ENCODE assay signal across 11 cellular contexts in the genomic region with DNA sequence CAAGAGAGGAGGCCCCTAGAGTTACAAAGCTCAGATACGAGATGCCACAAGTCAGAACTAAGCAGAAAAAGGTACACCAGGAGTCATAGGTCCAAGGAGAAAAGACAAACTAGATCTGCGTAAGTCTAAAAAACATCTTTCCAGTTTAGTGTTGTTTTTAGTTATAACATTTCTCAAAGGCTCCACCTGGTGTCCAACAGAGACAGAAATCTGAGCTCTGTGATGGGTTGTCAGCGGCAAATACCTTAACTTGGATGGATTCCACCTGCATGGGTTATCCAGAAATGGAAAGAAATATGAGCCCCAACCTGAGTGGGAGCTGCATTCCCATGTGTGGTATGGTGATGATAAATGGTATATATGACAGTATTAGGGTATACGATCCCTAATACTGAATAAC.
DNase-seq lines count a peak whose midpoint lies in the region; ATAC-seq and TF ChIP-seq lines count a peak whose summit lies in the region.
"Had no signal": no experiment of that assay in that cellular context is flagged by ENCODE, and none has a peak within 500 bp of the region (broad histone marks: within the 10 kb centered on the region; RNA-seq: fewer than 3 reads in every experiment).

No MANE protein-coding gene starts in this region.

- TF ChIP-seq CTCF in OCI-LY3 (IDR thresholded peaks at IDR 0.05; ENCODE audit: low read depth, low read length) (peak; percentile 63), smooth muscle cell (IDR thresholded peaks at IDR 0.05; ENCODE audit: borderline replicate concordance, insufficient read depth, poor library complexity, severe bottlenecking) (peak; percentile 25)
- no peak for TF ChIP-seq CTCF in CD4-positive, alpha-beta T cell (IDR thresholded peaks at IDR 0.05)

- H3K4me3 ChIP-seq in OCI-LY3 (ENCODE audit: low read length), result no peak overlapping the region
- no peak overlapping the region for H3K4me3 ChIP-seq in smooth muscle cell
- H3K4me3 ChIP-seq in CD4-positive, alpha-beta memory T cell (ENCODE audit: low read length in 2 of 2), result no peak overlapping the region
- H3K4me3 ChIP-seq: lung had no signal

- H2AFZ ChIP-seq in OCI-LY3 (ENCODE audit: low read depth, low read length), result no peak overlapping the region; the same call in 1 of the 2 replicates
- H2AFZ ChIP-seq in smooth muscle cell (ENCODE audit: low read depth), result no peak overlapping the region

- H3K36me3 ChIP-seq in OCI-LY3 (replicated peaks; ENCODE audit: low read depth, low read length) (no peaks in the 10 kb centered on the region), smooth muscle cell (ENCODE audit: low read depth) (no peaks in the 10 kb centered on the region)
- no peaks in the 10 kb centered on the region for H3K36me3 ChIP-seq in CD4-positive, alpha-beta memory T cell (ENCODE audit: insufficient read depth, low read length)

- H3K9me3 Mint-ChIP-seq in CD4-positive, alpha-beta T cell, result no peaks in the 10 kb centered on the region
- no peaks in the 10 kb centered on the region for H3K9me3 Mint-ChIP-seq in CD4-positive, alpha-beta memory T cell
- H3K9me3 Mint-ChIP-seq: activated naive CD4-positive, alpha-beta T cell treated with anti-CD3 and anti-CD28 coated beads, Interleukin-2, amount 50 U/mL, for 24 hours had no signal

- H3K27me3 ChIP-seq in OCI-LY3 (ENCODE audit: low read depth, low read length) (no peaks in the 10 kb centered on the region), smooth muscle cell (ENCODE audit: low read depth) (no peaks in the 10 kb centered on the region)
- no peaks in the 10 kb centered on the region for H3K27me3 ChIP-seq in CD4-positive, alpha-beta T cell (ENCODE audit: control insufficient read depth, insufficient read depth, low read length)
- no peaks in the 10 kb centered on the region for H3K27me3 ChIP-seq in CD4-positive, alpha-beta memory T cell (ENCODE audit: insufficient read depth, low read length)

- CTCF ChIA-PET in CD4-positive, alpha-beta T cell (lab: Charles Lee), result interaction anchor here (0.6 to 1.0 kb wide), 2 partner anchors 9 to 659 kb away, joined by 3 read pairs; no protein-coding TSS in a partner anchor
- CTCF ChIA-PET in CD4-positive, alpha-beta memory T cell (lab: Charles Lee; ENCODE audit: partially characterized antibody), result interaction anchor here (1.0 to 3.0 kb wide), 3 partner anchors 8 to 29 kb away, joined by 4 to 15 read pairs (median 5); no protein-coding TSS in a partner anchor

- no peak for ATAC-seq in CD4-positive, alpha-beta T cell (ENCODE audit: poor library complexity)
- ATAC-seq: stimulated activated naive CD8-positive, alpha-beta T cell treated with anti-CD3 and anti-CD28 coated beads, Interleukin-15, Interleukin-2, amounts not matched to agents 100 U/mL and 50 U/mL, for 24 hours had no signal

- H3K4me1 ChIP-seq in OCI-LY3 (ENCODE audit: low read length) (peaks cover 18% of the 10 kb centered on the region), smooth muscle cell (ENCODE audit: low read depth) (no peaks in the 10 kb centered on the region)
- no peaks in the 10 kb centered on the region for H3K4me1 ChIP-seq in CD4-positive, alpha-beta memory T cell (ENCODE audit: insufficient read depth, low read length)

- POLR2A ChIA-PET in CD4-positive, alpha-beta T cell (lab: Charles Lee), result no interaction called here
- POLR2A ChIA-PET in CD4-positive, alpha-beta memory T cell (lab: Charles Lee; ENCODE audit: partially characterized antibody), result no interaction called here

- intact Hi-C loops in CD4-positive, alpha-beta T cell (cut with DNase I, micrococcal nuclease), result no loop called here
- intact Hi-C loops in CD4-positive, alpha-beta memory T cell (cut with micrococcal nuclease), result no loop called here

- no peak for TF ChIP-seq POLR2A in erythroblast (IDR thresholded peaks at IDR 0.05; ENCODE audit: low read length)

- H3K36me3 Mint-ChIP-seq in CD4-positive, alpha-beta T cell (ENCODE audit: low read depth), result no peaks in the 10 kb centered on the region
- no peaks in the 10 kb centered on the region for H3K36me3 Mint-ChIP-seq in CD4-positive, alpha-beta memory T cell
- H3K36me3 Mint-ChIP-seq: activated naive CD4-positive, alpha-beta T cell treated with anti-CD3 and anti-CD28 coated beads, Interleukin-2, amount 50 U/mL, for 24 hours had no signal

- H3F3A ChIP-seq in smooth muscle cell (ENCODE audit: low read depth), result no peaks in the 10 kb centered on the region

- H3K27ac ChIP-seq in OCI-LY3 (ENCODE audit: low read length) (no peak overlapping the region), smooth muscle cell (ENCODE audit: low read depth) (no peak overlapping the region)
- no peak overlapping the region for H3K27ac ChIP-seq in CD4-positive, alpha-beta T cell (ENCODE audit: low read depth, low read length)
- H3K27ac ChIP-seq in CD4-positive, alpha-beta memory T cell (ENCODE audit: low read depth, low read length), result no peak overlapping the region

- no peak overlapping the region for H3K27ac Mint-ChIP-seq in CD4-positive, alpha-beta T cell
- no peak overlapping the region for H3K27ac Mint-ChIP-seq in CD4-positive, alpha-beta memory T cell
- H3K27ac Mint-ChIP-seq: activated naive CD4-positive, alpha-beta T cell treated with anti-CD3 and anti-CD28 coated beads, Interleukin-2, amount 50 U/mL, for 24 hours had no signal

- H3K9me3 ChIP-seq in OCI-LY3 (ENCODE audit: insufficient read depth, low read length), result no peaks in the 10 kb centered on the region
- no peaks in the 10 kb centered on the region for H3K9me3 ChIP-seq in smooth muscle cell (replicated peaks; ENCODE audit: low read depth)
- H3K9me3 ChIP-seq in CD4-positive, alpha-beta T cell (ENCODE audit: control insufficient read depth, low read length), result no peaks in the 10 kb centered on the region
- no peaks in the 10 kb centered on the region for H3K9me3 ChIP-seq in CD4-positive, alpha-beta memory T cell (ENCODE audit: control insufficient read depth in 1 of 2, low read length in 2 of 2)

- peak; percentile 2 for DNase-seq in NCI-H748 (lab: John Stamatoyannopoulos, UW; ENCODE audit: unreplicated experiment)
- no peak for DNase-seq in NCI-H748 treated with DMSO at 0.1 percent for 48 hours (lab: John Stamatoyannopoulos, UW)
- peak; percentile 16 to 17 for DNase-seq in erythroblast (lab: John Stamatoyannopoulos, UW)
- no peak for DNase-seq in smooth muscle cell (lab: John Stamatoyannopoulos, UW; ENCODE audit: unreplicated experiment)
- DNase-seq in CD4-positive, alpha-beta T cell, result no peak
- DNase-seq in CD4-positive, alpha-beta memory T cell, result no peak
- no peak for DNase-seq in NCI-H1930 (lab: John Stamatoyannopoulos, UW)
- DNase-seq: stimulated activated naive CD8-positive, alpha-beta T cell treated with anti-CD3 and anti-CD28 coated beads, Interleukin-15, Interleukin-2, amounts not matched to agents 100 U/mL and 50 U/mL, for 24 hours had no signal

- H3K4me2 ChIP-seq in OCI-LY3 (ENCODE audit: low read length) (no peak overlapping the region), smooth muscle cell (no peak overlapping the region)

- H3K27me3 Mint-ChIP-seq in CD4-positive, alpha-beta T cell, result no peaks in the 10 kb centered on the region
- peaks cover 0 to 6% of the 10 kb centered on the region in 2 donors for H3K27me3 Mint-ChIP-seq in CD4-positive, alpha-beta memory T cell
- H3K27me3 Mint-ChIP-seq: activated naive CD4-positive, alpha-beta T cell treated with anti-CD3 and anti-CD28 coated beads, Interleukin-2, amount 50 U/mL, for 24 hours had no signal

- no peaks in the 10 kb centered on the region for H3K4me1 Mint-ChIP-seq in CD4-positive, alpha-beta T cell (ENCODE audit: low read depth)
- no peaks in the 10 kb centered on the region for H3K4me1 Mint-ChIP-seq in CD4-positive, alpha-beta memory T cell
- H3K4me1 Mint-ChIP-seq: activated naive CD4-positive, alpha-beta T cell treated with anti-CD3 and anti-CD28 coated beads, Interleukin-2, amount 50 U/mL, for 24 hours had no signal

- WGBS in smooth muscle cell (ENCODE audit: low lambda C conversion rate), result 94% methylated on average over 4 of the region's 4 CpGs

- H4K20me1 ChIP-seq in OCI-LY3 (ENCODE audit: insufficient read depth, low read length) (no peaks in the 10 kb centered on the region), smooth muscle cell (ENCODE audit: low read depth) (no peaks in the 10 kb centered on the region)

- H3K79me2 ChIP-seq in OCI-LY3 (ENCODE audit: low read length) (no peaks in the 10 kb centered on the region), smooth muscle cell (ENCODE audit: low read depth) (no peaks in the 10 kb centered on the region)

- no peak overlapping the region for H3K9ac ChIP-seq in OCI-LY3 (ENCODE audit: low read length)
- no peak overlapping the region for H3K9ac ChIP-seq in smooth muscle cell (ENCODE audit: low read depth)

- H3K4me3 Mint-ChIP-seq in CD4-positive, alpha-beta T cell, result no peak overlapping the region
- no peak overlapping the region for H3K4me3 Mint-ChIP-seq in CD4-positive, alpha-beta memory T cell
- H3K4me3 Mint-ChIP-seq: activated naive CD4-positive, alpha-beta T cell treated with anti-CD3 and anti-CD28 coated beads, Interleukin-2, amount 50 U/mL, for 24 hours had no signal

Comparison
In these comparisons a context has a peak if more than half of its experiments do, and no peak if none do; other contexts are left out.
1. DNase-seq: peak in NCI-H748 (single experiment) and erythroblast (2 of 2); none in NCI-H748 treated with DMSO at 0.1 percent for 48 hours (single experiment), smooth muscle cell (single experiment), CD4-positive, alpha-beta T cell (0 of 10), CD4-positive, alpha-beta memory T cell (0 of 5) and NCI-H1930 (0 of 2).